ENCODE assay signal across 8 cellular contexts in genomic region chr5:141618804-141619554, GRCh38. TPM values are rescaled to one million over a fixed set of nuclear protein-coding genes. Genes with fewer than 3 reads are reported as not detected.
DNase-seq lines count a peak whose midpoint lies in the region; TF ChIP-seq lines count a peak whose summit lies in the region.

DIAPH1 (minus strand) TSS chr5:141619000; CDS start chr5:141618914, 86 bp downstream.

- peak; percentile 99 for TF ChIP-seq CTCF in H9 (conservative IDR thresholded peaks at IDR 0.05)
- peak; percentile 98 for TF ChIP-seq CTCF in neural crest cell (conservative IDR thresholded peaks at IDR 0.05)

- no peak within 1 kb of the TSS for H4K5ac ChIP-seq in H9 (ENCODE audit: insufficient read length, low read depth, low read length)

- H3K79me1 ChIP-seq in H9 (ENCODE audit: insufficient read depth, low read depth, low read length, poor library complexity, severe bottlenecking): no peaks in the 10 kb centered on the region

- H2BK20ac ChIP-seq in H9 (ENCODE audit: low read depth, low read length, poor library complexity, severe bottlenecking): no peak within 1 kb of the TSS

- no peak within 1 kb of the TSS for H3K18ac ChIP-seq in H9 (ENCODE audit: insufficient read length, low read depth, low read length)

- no peak within 1 kb of the TSS for H3T11ph ChIP-seq in H9 (ENCODE audit: low read length)

- H3K4ac ChIP-seq in H9 (ENCODE audit: low read depth, low read length): no peak within 1 kb of the TSS

- no peak within 1 kb of the TSS for H2AFZ ChIP-seq in H9 (ENCODE audit: low read length)

- H3K27me3 ChIP-seq in H9 (ENCODE audit: insufficient read depth, low read length): no peaks in the 10 kb centered on the region
- H3K27me3 ChIP-seq in stomach smooth muscle (ENCODE audit: control insufficient read depth in 1 of 2, insufficient read depth in 2 of 2, low read length in 2 of 2): no peaks in the 10 kb centered on the region

- peak; percentile 98 for DNase-seq in GDM1 (lab: John Stamatoyannopoulos, UW)
- DNase-seq in H9: peak; percentile 98
- DNase-seq in M059J (ENCODE audit: low read depth): peak; percentile 93
- peak; percentile 95 to 96 for DNase-seq in SHP77 (lab: John Stamatoyannopoulos, UW)
- peak; percentile 97 for DNase-seq in activated effector memory CD4-positive, alpha-beta T cell treated with Interleukin-2 at 50 U/mL for 16 hours
- DNase-seq in fibroblast of the conjunctiva (ENCODE audit: low read depth): peak; percentile 94
- DNase-seq in neural crest cell (ENCODE audit: low read depth, low spot score): peak; percentile 97

- peaks cover 0 to 3% of the 10 kb centered on the region in 2 experiments; a peak in 1 of 5 replicates for H3K9me3 Mint-ChIP-seq in H9
- no peaks in the 10 kb centered on the region for H3K9me3 Mint-ChIP-seq in neural crest cell

- no peaks in the 10 kb centered on the region for H3K23me2 ChIP-seq in H9 (ENCODE audit: insufficient read length, low read depth, low read length, poor library complexity, severe bottlenecking)

- H3K4me3 ChIP-seq in stomach smooth muscle (ENCODE audit: low read length in 2 of 2): peak within 1 kb of the TSS; percentile 38 to 77

- no peak within 1 kb of the TSS for H2BK12ac ChIP-seq in H9 (ENCODE audit: insufficient read length, low read depth, low read length)

- no peak within 1 kb of the TSS for H4K91ac ChIP-seq in H9 (ENCODE audit: insufficient read length, low read depth, low read length)

- no peak within 1 kb of the TSS for H2BK5ac ChIP-seq in H9 (ENCODE audit: insufficient read length, low read length)

- peaks cover 13% of the 10 kb centered on the region; the same call in 1 of the 2 replicates for H3K79me2 ChIP-seq in H9 (ENCODE audit: insufficient read depth, low read length)

- H3K4me1 Mint-ChIP-seq in H9: peaks cover 39 to 45% of the 10 kb centered on the region in 2 experiments
- H3K4me1 Mint-ChIP-seq in neural crest cell: peaks cover 28% of the 10 kb centered on the region

- H3K27ac ChIP-seq in H9 (ENCODE audit: insufficient read length, low read depth, low read length): no peak within 1 kb of the TSS
- peak within 1 kb of the TSS; percentile 33 for H3K27ac ChIP-seq in stomach smooth muscle (ENCODE audit: low read length)

- peaks cover 15 to 25% of the 10 kb centered on the region in 2 donors for H3K36me3 ChIP-seq in stomach smooth muscle (ENCODE audit: control insufficient read depth in 2 of 2, insufficient read depth in 2 of 2, low read length in 2 of 2)

- peak within 1 kb of the TSS; percentile 86 for H3K4me2 ChIP-seq in H9 (ENCODE audit: insufficient read depth, insufficient read length, low read length)

- peak within 1 kb of the TSS; percentile 91 to 98 for H3K4me3 Mint-ChIP-seq in H9
- H3K4me3 Mint-ChIP-seq in neural crest cell: peak within 1 kb of the TSS; percentile 97

- WGBS in H9 (ENCODE audit: extremely low coverage, insufficient read length, low lambda C conversion rate): no CpG with 5 or more reads among the region's 70 CpGs

- no peak within 1 kb of the TSS for H3K56ac ChIP-seq in H9 (ENCODE audit: insufficient read length, low read depth, low read length)

- H3K27me3 Mint-ChIP-seq in H9 (ENCODE audit: low read depth): no peaks in the 10 kb centered on the region
- H3K27me3 Mint-ChIP-seq in neural crest cell (ENCODE audit: low read depth): no peaks in the 10 kb centered on the region

- H3K27ac Mint-ChIP-seq in H9 (peak within 1 kb of the TSS; percentile 96 to 99 (median 96)), neural crest cell (ENCODE audit: unreplicated experiment) (peak within 1 kb of the TSS; percentile 58)

- H2BK120ac ChIP-seq in H9 (ENCODE audit: low read depth, low read length, poor library complexity, severe bottlenecking): no peak within 1 kb of the TSS

- H2AK5ac ChIP-seq in H9 (ENCODE audit: insufficient read length, low read length): no peak within 1 kb of the TSS

- H3K9me3 ChIP-seq in H9 (ENCODE audit: control insufficient read depth, low read depth, low read length): no peaks in the 10 kb centered on the region
- H3K9me3 ChIP-seq in stomach smooth muscle (ENCODE audit: control insufficient read depth in 2 of 2, low read length in 2 of 2): no peaks in the 10 kb centered on the region

- H2BK15ac ChIP-seq in H9 (ENCODE audit: low read depth, low read length): no peak within 1 kb of the TSS

- H4K8ac ChIP-seq in H9 (replicated peaks; ENCODE audit: insufficient read length, low read depth, low read length): no peak within 1 kb of the TSS

- no peaks in the 10 kb centered on the region for H4K20me1 ChIP-seq in H9 (ENCODE audit: control insufficient read depth, insufficient read depth, insufficient read length)

- H3K23ac ChIP-seq in H9 (ENCODE audit: insufficient read length, low read depth, low read length): no peak within 1 kb of the TSS

- peaks cover 8 to 34% (median 28%) of the 10 kb centered on the region in 3 experiments; a peak in 5 of 7 replicates for H3K36me3 Mint-ChIP-seq in H9 (ENCODE audit: insufficient read depth in 1 of 3, low read depth in 3 of 3)
- peaks cover 5% of the 10 kb centered on the region for H3K36me3 Mint-ChIP-seq in neural crest cell (ENCODE audit: low read depth)

- H3K14ac ChIP-seq in H9 (ENCODE audit: insufficient read depth, low read length): no peak within 1 kb of the TSS; the same call in 1 of the 2 replicates

- H3K9ac ChIP-seq in H9 (ENCODE audit: extremely low read depth, insufficient read length, low read length): peak within 1 kb of the TSS; percentile 52
- peak within 1 kb of the TSS; percentile 75 to 76 for H3K9ac ChIP-seq in stomach smooth muscle (ENCODE audit: low read length in 2 of 2)

- H3K4me1 ChIP-seq in H9 (ENCODE audit: insufficient read depth, low read length): no peaks in the 10 kb centered on the region
- peaks cover 11% of the 10 kb centered on the region for H3K4me1 ChIP-seq in stomach smooth muscle (ENCODE audit: control insufficient read depth, insufficient read depth, low read length)

RNA-seq across cellular contexts. Expression of gene DIAPH1, which starts in this region (rescaled TPM):
- total RNA-seq in H9 (2021) (117 and 123 TPM in 2 replicates), neural crest cell (86.3 and 99.1 TPM in 2 replicates)
- total RNA-seq in M059J (2014; rRNA removed; shearing (Covaris generic)): 32.8 and 77.0 TPM in 2 replicates
